10 cellular contexts compared by ENCODE assay signal in the genomic region with DNA sequence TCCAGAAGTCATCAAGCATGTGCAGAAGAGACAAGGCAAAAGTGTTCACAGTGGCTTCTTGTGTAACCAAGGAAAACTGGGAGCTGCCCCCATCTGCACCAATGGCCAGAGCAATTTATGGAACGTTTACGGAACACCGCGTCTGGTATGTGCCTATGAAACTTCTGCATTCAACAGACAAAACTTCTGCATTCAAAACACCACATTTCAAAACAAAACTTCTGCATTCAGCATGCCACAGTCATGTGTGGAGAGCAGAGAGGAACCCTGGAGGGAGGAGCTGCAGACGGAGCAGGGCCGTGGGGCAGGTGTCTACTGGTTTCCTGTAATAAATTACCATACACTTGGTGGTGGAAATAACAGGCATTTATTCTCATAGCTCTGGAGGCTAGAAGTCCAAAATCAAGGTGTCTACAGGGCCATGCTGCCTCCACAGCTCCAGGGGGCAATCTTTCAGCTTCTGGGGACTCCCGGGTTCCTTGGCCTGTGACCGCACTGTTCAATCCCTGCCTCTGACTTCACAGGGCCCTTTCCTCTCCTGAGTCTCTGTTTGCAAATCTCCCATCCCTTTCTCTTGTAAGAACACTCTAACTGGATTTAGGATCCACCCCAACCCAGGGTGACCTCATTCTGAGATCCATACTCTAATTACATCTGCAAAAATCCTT. TPM values are rescaled to one million over a fixed set of nuclear protein-coding genes. Genes with fewer than 3 reads are reported as not detected.
DNase-seq lines count a peak whose midpoint lies in the region; ATAC-seq and TF ChIP-seq lines count a peak whose summit lies in the region.
"Had no signal": no experiment of that assay in that cellular context is flagged by ENCODE, and none has a peak within 500 bp of the region (broad histone marks: within the 10 kb centered on the region; RNA-seq: fewer than 3 reads in every experiment).

No MANE protein-coding gene starts in this region.

- ATAC-seq in Right ventricle myocardium superior (ENCODE audit: poor library complexity) (peak; percentile 8), HG02884 (IDR thresholded peaks at IDR 0.05; ENCODE audit: unreplicated experiment) (no peak)

- no peak for TF ChIP-seq EP300 in transverse colon (IDR thresholded peaks at IDR 0.05; ENCODE audit: low read depth)

- intact Hi-C loops in Right ventricle myocardium superior (cut with DNase I) (no loop called here), cardiac septum (cut with DNase I) (no loop called here), transverse colon (cut with DNase I; ENCODE audit: low total_unique reads) (no loop called here)

- no peaks in the 10 kb centered on the region for H3K27me3 ChIP-seq in Peyer's patch
- no peaks in the 10 kb centered on the region for H3K27me3 ChIP-seq in transverse colon
- H3K27me3 ChIP-seq: SJCRH30 had no signal

- TF ChIP-seq POLR2A in Peyer's patch (IDR thresholded peaks at IDR 0.05) (no peak), transverse colon (IDR thresholded peaks at IDR 0.05) (no peak)

- H3K27ac ChIP-seq in Peyer's patch (peak overlapping the region; percentile 13 to 59 (median 40)), transverse colon (peak overlapping the region in 3 of 4 donors; percentile 4 to 46 (median 13))
- H3K27ac ChIP-seq: SJCRH30 had no signal

- H3K4me3 ChIP-seq in Peyer's patch (no peak overlapping the region), transverse colon (no peak overlapping the region)
- H3K4me3 ChIP-seq: SJCRH30 had no signal

- WGBS in transverse colon (ENCODE audit: low coverage in 1 of 2), 2 donors, result 51 to 72% methylated on average over 2 to 8 of the region's 8 CpGs

- H3K4me1 ChIP-seq in Peyer's patch (peaks cover 0 to 15% (median 0%) of the 10 kb centered on the region in 4 donors), transverse colon (peaks cover 0 to 12% (median under 1%) of the 10 kb centered on the region in 4 donors)

- peaks cover 0 to 5% (median 0%) of the 10 kb centered on the region in 4 donors for H3K9me3 ChIP-seq in Peyer's patch
- no peaks in the 10 kb centered on the region for H3K9me3 ChIP-seq in transverse colon
- H3K9me3 ChIP-seq: SJCRH30 had no signal

- in situ Hi-C loops in transverse colon (cut with MboI; ENCODE audit: low pct_ligation_motif_present in 1 of 4, low pct_unique_long_range_greater_than_20kb in 1 of 4, low sequenced_read_pairs in 3 of 4), result no loop called here
- in situ Hi-C loops in G401 (cut with HindIII; ENCODE audit: low sequenced_read_pairs), result no loop called here

- TF ChIP-seq CTCF in Peyer's patch (IDR thresholded peaks at IDR 0.05) (no peak), transverse colon (IDR thresholded peaks at IDR 0.05) (no peak)

- DNase-seq in Right ventricle myocardium superior (no peak), cardiac septum (ENCODE audit: low spot score) (no peak), Peyer's patch (peak in 2 of 3 donors; percentile 61 to 73), iPS-NIHi11 (ENCODE audit: low spot score) (peak; percentile 35), transverse colon (peak; percentile 16), G401 (ENCODE audit: low spot score) (no peak), NCI-H524 treated with DMSO at 0.1 percent for 48 hours (lab: John Stamatoyannopoulos, UW) (no peak)
- DNase-seq: ACHN, SJCRH30 had no signal

- H3K36me3 ChIP-seq in Peyer's patch (no peaks in the 10 kb centered on the region), transverse colon (no peaks in the 10 kb centered on the region)
- H3K36me3 ChIP-seq: SJCRH30 had no signal

RNA-seq across cellular contexts. Expression of a gene that starts 32.2 kb away (rescaled TPM):
- total RNA-seq in Right ventricle myocardium superior, result 300 TPM
- total RNA-seq in cardiac septum, result 317 TPM
- total RNA-seq in Peyer's patch, result 1,000 to 10,000 TPM in 3 of 4 donors, 100 to 1,000 TPM in 1; 736 to 1,914 (median 1,266) TPM
- 1,000 to 10,000 TPM in 3 of 4 donors, 100 to 1,000 TPM in 1; 909 to 2,069 (median 1,420) TPM for total RNA-seq in transverse colon
- total RNA-seq in G401 (2014; rRNA removed; shearing (Covaris generic)), result 6,349 and 7,167 TPM in 2 replicates

RNA-seq across cellular contexts. Expression of a gene that starts 42.4 kb away (rescaled TPM):
- total RNA-seq in Right ventricle myocardium superior (16.2 TPM), cardiac septum (21.2 TPM), Peyer's patch (10 to 100 TPM in 1 of 4 donors, 1 to 10 TPM in 3; 1.8 to 10.7 (median 3.8) TPM), transverse colon (1 to 10 TPM; 2.7 to 7.5 (median 4.0) TPM)
- total RNA-seq in G401 (2014; rRNA removed; shearing (Covaris generic)), result 5.0 and 17.1 TPM in 2 replicates

Comparison
In these comparisons a context has a peak if more than half of its experiments do, and no peak if none do; other contexts are left out.
1. DNase-seq: peak in Peyer's patch (2 of 3), iPS-NIHi11 (single experiment) and transverse colon (single experiment); none in Right ventricle myocardium superior (single experiment), cardiac septum (single experiment), G401 (single experiment) and NCI-H524 treated with DMSO at 0.1 percent for 48 hours (single experiment).